14 cellular contexts compared by ENCODE assay signal in the genomic region with DNA sequence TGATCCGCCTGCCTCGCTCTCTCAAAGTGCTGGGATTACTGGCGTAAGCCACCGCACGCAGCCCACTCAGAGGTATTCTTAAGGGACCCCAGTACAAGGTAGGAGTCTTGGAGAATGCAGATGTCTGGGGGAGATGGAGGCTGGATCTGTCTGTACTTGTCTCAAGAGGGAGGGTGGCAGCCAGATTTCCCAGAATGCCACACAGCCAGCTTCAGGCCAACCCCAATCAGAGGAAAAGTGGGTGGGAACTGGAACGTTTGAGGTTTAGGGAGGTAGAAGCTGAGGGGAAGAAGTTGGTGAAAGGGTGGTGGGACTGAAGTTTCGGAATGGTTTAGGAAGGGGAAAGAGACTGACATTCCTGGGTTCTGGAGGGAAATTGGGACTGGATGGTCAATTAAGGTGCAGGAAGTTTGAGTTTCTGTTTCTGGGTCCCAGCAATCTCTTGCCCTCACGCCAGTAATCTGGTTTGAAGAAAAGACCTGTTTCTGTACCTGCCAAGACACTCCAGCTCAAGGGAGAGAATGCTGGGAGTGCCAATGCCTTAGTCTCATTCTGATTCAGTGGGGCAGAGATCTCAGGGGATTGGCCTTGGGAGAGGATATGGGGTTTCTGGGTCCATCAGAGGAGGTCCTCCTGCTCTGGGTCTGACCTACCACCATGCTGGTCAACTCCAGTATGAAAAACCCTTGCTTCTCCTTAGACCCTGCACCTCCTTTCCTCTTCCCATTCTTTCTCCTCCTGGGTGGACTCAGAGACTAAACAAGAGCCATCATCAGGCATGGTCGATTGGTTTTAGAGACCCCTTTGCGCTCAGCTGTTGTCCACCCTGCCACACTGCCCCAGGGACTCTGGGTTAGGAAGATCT. TPM values are rescaled to one million over a fixed set of nuclear protein-coding genes. Genes with fewer than 3 reads are reported as not detected.
A peak's percentile ranks its signal among the peaks of the same experiment; 100 is the strongest.
DNase-seq lines count a peak whose midpoint lies in the region; ATAC-seq and TF ChIP-seq lines count a peak whose summit lies in the region.
"Had no signal": no experiment of that assay in that cellular context is flagged by ENCODE, and none has a peak within 500 bp of the region (broad histone marks: within the 10 kb centered on the region; RNA-seq: fewer than 3 reads in every experiment).

No MANE protein-coding gene starts in this region.

- intact Hi-C loops in CD4-positive, alpha-beta T cell (cut with DNase I, micrococcal nuclease): no loop called here
- intact Hi-C loops in activated CD4-positive, alpha-beta T cell treated with anti-CD3 and anti-CD28 coated beads, Interleukin-2, amount 10 ng/mL, durations not matched to agents 24 days and 14 days (cut with micrococcal nuclease): no loop called here

- peaks cover 48% of the 10 kb centered on the region for H3K36me3 Mint-ChIP-seq in CD4-positive, alpha-beta T cell (ENCODE audit: low read depth)
- H3K36me3 Mint-ChIP-seq in endothelial cell (ENCODE audit: low read depth, unreplicated experiment) (peaks cover 43% of the 10 kb centered on the region), neural crest cell (ENCODE audit: low read depth) (peaks cover 2% of the 10 kb centered on the region)
- H3K36me3 Mint-ChIP-seq in activated CD4-positive, alpha-beta T cell treated with anti-CD3 and anti-CD28 coated beads, Interleukin-2, amount 10 ng/mL, durations not matched to agents 24 days and 14 days (ENCODE audit: low read depth): peaks cover 34% of the 10 kb centered on the region

- peaks cover 26% of the 10 kb centered on the region for H3K4me1 ChIP-seq in RWPE2 (ENCODE audit: insufficient read depth, poor library complexity, severe bottlenecking)

- no peak overlapping the region for H3K27ac Mint-ChIP-seq in CD4-positive, alpha-beta T cell
- H3K27ac Mint-ChIP-seq in endothelial cell (ENCODE audit: unreplicated experiment) (peak overlapping the region; percentile 91), neural crest cell (ENCODE audit: unreplicated experiment) (no peak overlapping the region)
- no peak overlapping the region for H3K27ac Mint-ChIP-seq in activated CD4-positive, alpha-beta T cell treated with anti-CD3 and anti-CD28 coated beads, Interleukin-2, amount 10 ng/mL, durations not matched to agents 24 days and 14 days
- H3K27ac Mint-ChIP-seq: activated CD4-positive, alpha-beta memory T cell treated with anti-CD3 and anti-CD28 coated beads for 36 hours had no signal

- CTCF ChIA-PET in CD4-positive, alpha-beta T cell (lab: Charles Lee): interaction anchor here (1.3 kb wide), 1 partner anchor 11 kb away, joined by 3 read pairs; no protein-coding TSS in a partner anchor

- no peak for TF ChIP-seq CTCF in CD4-positive, alpha-beta T cell (IDR thresholded peaks at IDR 0.05)
- no peak for TF ChIP-seq CTCF in RWPE2 (IDR thresholded peaks at IDR 0.05; ENCODE audit: poor library complexity, severe bottlenecking)
- no peak for TF ChIP-seq CTCF in endothelial cell (IDR thresholded peaks at IDR 0.05; ENCODE audit: unreplicated experiment)
- no peak for TF ChIP-seq CTCF in neural crest cell (conservative IDR thresholded peaks at IDR 0.05)

- H3K9me3 ChIP-seq in CD4-positive, alpha-beta T cell (ENCODE audit: control insufficient read depth, low read length): no peaks in the 10 kb centered on the region
- no peaks in the 10 kb centered on the region for H3K9me3 ChIP-seq in RWPE2 (ENCODE audit: severe bottlenecking)

- H3K4me3 ChIP-seq in RWPE2 (ENCODE audit: severe bottlenecking): no peak overlapping the region

- peak overlapping the region; percentile 42 for H3K4me3 Mint-ChIP-seq in CD4-positive, alpha-beta T cell
- H3K4me3 Mint-ChIP-seq in endothelial cell (ENCODE audit: unreplicated experiment): peak overlapping the region; percentile 44
- H3K4me3 Mint-ChIP-seq in neural crest cell: peak overlapping the region; percentile 54
- no peak overlapping the region for H3K4me3 Mint-ChIP-seq in activated CD4-positive, alpha-beta T cell treated with anti-CD3 and anti-CD28 coated beads, Interleukin-2, amount 10 ng/mL, durations not matched to agents 24 days and 14 days

- no peak overlapping the region for H3K27ac ChIP-seq in CD4-positive, alpha-beta T cell (ENCODE audit: low read depth, low read length)
- peak overlapping the region; percentile 67 for H3K27ac ChIP-seq in RWPE2 (ENCODE audit: poor library complexity, severe bottlenecking)

- no peak for DNase-seq in CD4-positive, alpha-beta T cell
- no peak for DNase-seq in RWPE2 (ENCODE audit: low spot score)
- no peak for DNase-seq in endothelial cell (ENCODE audit: low spot score)
- no peak for DNase-seq in neural crest cell (ENCODE audit: low read depth, low spot score)
- DNase-seq in NCI-H128 (lab: John Stamatoyannopoulos, UW; ENCODE audit: unreplicated experiment): no peak
- DNase-seq in activated CD4-positive, alpha-beta T cell treated with anti-CD3 and anti-CD28 coated beads, Interleukin-2, amount 10 ng/mL, durations not matched to agents 24 days and 14 days: no peak
- DNase-seq in NCI-H2029 treated with DMSO at 0.1 percent for 48 hours (lab: John Stamatoyannopoulos, UW): no peak
- DNase-seq in NCI-H748 treated with DMSO at 0.1 percent for 48 hours (lab: John Stamatoyannopoulos, UW): no peak
- DNase-seq: activated CD4-positive, alpha-beta memory T cell treated with anti-CD3 and anti-CD28 coated beads for 36 hours; activated effector memory CD4-positive, alpha-beta T cell treated with anti-CD3 and anti-CD28 coated beads, Interleukin-2, amount 50 U/mL, for 16 hours; effector CD8-positive, alpha-beta T cell; NCI-H2081 treated with DMSO at 0.1 percent for 48 hours; SIG-M5 had no signal

- no peak for ATAC-seq in CD4-positive, alpha-beta T cell (ENCODE audit: poor library complexity)
- ATAC-seq in RWPE2 (ENCODE audit: low read depth): no peak

- H3K9me3 Mint-ChIP-seq in CD4-positive, alpha-beta T cell: no peaks in the 10 kb centered on the region
- H3K9me3 Mint-ChIP-seq in endothelial cell (ENCODE audit: unreplicated experiment) (no peaks in the 10 kb centered on the region), neural crest cell (no peaks in the 10 kb centered on the region)
- H3K9me3 Mint-ChIP-seq in activated CD4-positive, alpha-beta T cell treated with anti-CD3 and anti-CD28 coated beads, Interleukin-2, amount 10 ng/mL, durations not matched to agents 24 days and 14 days: no peaks in the 10 kb centered on the region
- H3K9me3 Mint-ChIP-seq: activated CD4-positive, alpha-beta memory T cell treated with anti-CD3 and anti-CD28 coated beads for 36 hours had no signal

- no peaks in the 10 kb centered on the region for H3K27me3 ChIP-seq in CD4-positive, alpha-beta T cell (ENCODE audit: control insufficient read depth, insufficient read depth, low read length)
- no peaks in the 10 kb centered on the region for H3K27me3 ChIP-seq in RWPE2 (ENCODE audit: insufficient read depth, poor library complexity, severe bottlenecking)

- H3K4me1 Mint-ChIP-seq in CD4-positive, alpha-beta T cell (ENCODE audit: low read depth): peaks cover 42% of the 10 kb centered on the region
- H3K4me1 Mint-ChIP-seq in endothelial cell (ENCODE audit: unreplicated experiment) (peaks cover 66% of the 10 kb centered on the region), neural crest cell (peaks cover 31% of the 10 kb centered on the region)
- H3K4me1 Mint-ChIP-seq in activated CD4-positive, alpha-beta T cell treated with anti-CD3 and anti-CD28 coated beads, Interleukin-2, amount 10 ng/mL, durations not matched to agents 24 days and 14 days: peaks cover 26% of the 10 kb centered on the region

- POLR2A ChIA-PET in CD4-positive, alpha-beta T cell (lab: Charles Lee): interaction anchor here (0.7 to 2.0 kb wide), 3 partner anchors 34 to 112 kb away, joined by 3 to 6 read pairs (median 3); a partner anchor contains a TSS

- no peaks in the 10 kb centered on the region for H3K27me3 Mint-ChIP-seq in CD4-positive, alpha-beta T cell
- H3K27me3 Mint-ChIP-seq in endothelial cell (ENCODE audit: unreplicated experiment) (peaks cover 21% of the 10 kb centered on the region), neural crest cell (ENCODE audit: low read depth) (peaks cover 3% of the 10 kb centered on the region)
- no peaks in the 10 kb centered on the region for H3K27me3 Mint-ChIP-seq in activated CD4-positive, alpha-beta T cell treated with anti-CD3 and anti-CD28 coated beads, Interleukin-2, amount 10 ng/mL, durations not matched to agents 24 days and 14 days
- H3K27me3 Mint-ChIP-seq: activated CD4-positive, alpha-beta memory T cell treated with anti-CD3 and anti-CD28 coated beads for 36 hours had no signal

- peaks cover 37% of the 10 kb centered on the region for H3K36me3 ChIP-seq in RWPE2 (ENCODE audit: low read depth)

RNA-seq across cellular contexts. Expression of a gene that starts 8.2 kb away (rescaled TPM):
- 1 to 10 TPM; 3.8 to 4.7 TPM for total RNA-seq in CD4-positive, alpha-beta T cell
- 15.6 TPM for total RNA-seq in endothelial cell (ENCODE audit: unreplicated experiment)
- total RNA-seq in neural crest cell: 20.3 and 20.8 TPM in 2 replicates
- 0.84 and 1.2 TPM in 2 replicates for total RNA-seq in activated CD4-positive, alpha-beta T cell treated with anti-CD3 and anti-CD28 coated beads, Interleukin-2, amount 10 ng/mL, durations not matched to agents 24 days and 14 days

RNA-seq across cellular contexts. Expression of a gene that starts 26.3 kb away (rescaled TPM):
- 100 to 1,000 TPM; 143 to 159 TPM for total RNA-seq in CD4-positive, alpha-beta T cell
- 688 TPM for total RNA-seq in endothelial cell (ENCODE audit: unreplicated experiment)
- 20.1 and 22.0 TPM in 2 replicates for total RNA-seq in neural crest cell
- total RNA-seq in activated CD4-positive, alpha-beta T cell treated with anti-CD3 and anti-CD28 coated beads, Interleukin-2, amount 10 ng/mL, durations not matched to agents 24 days and 14 days: 43.9 and 48.0 TPM in 2 replicates

RNA-seq across cellular contexts. Expression of a gene that starts 28.4 kb away (rescaled TPM):
- total RNA-seq in CD4-positive, alpha-beta T cell: under 1 TPM; 0.27 to 0.53 TPM
- total RNA-seq in endothelial cell (ENCODE audit: unreplicated experiment): 0.41 TPM
- total RNA-seq in neural crest cell: not detected in 2 replicates
- 1.5 TPM in 2 replicates for total RNA-seq in activated CD4-positive, alpha-beta T cell treated with anti-CD3 and anti-CD28 coated beads, Interleukin-2, amount 10 ng/mL, durations not matched to agents 24 days and 14 days
- total RNA-seq: temporal lobe had no signal
